ENCODE assay signal across 1 cellular context in the genomic region with DNA sequence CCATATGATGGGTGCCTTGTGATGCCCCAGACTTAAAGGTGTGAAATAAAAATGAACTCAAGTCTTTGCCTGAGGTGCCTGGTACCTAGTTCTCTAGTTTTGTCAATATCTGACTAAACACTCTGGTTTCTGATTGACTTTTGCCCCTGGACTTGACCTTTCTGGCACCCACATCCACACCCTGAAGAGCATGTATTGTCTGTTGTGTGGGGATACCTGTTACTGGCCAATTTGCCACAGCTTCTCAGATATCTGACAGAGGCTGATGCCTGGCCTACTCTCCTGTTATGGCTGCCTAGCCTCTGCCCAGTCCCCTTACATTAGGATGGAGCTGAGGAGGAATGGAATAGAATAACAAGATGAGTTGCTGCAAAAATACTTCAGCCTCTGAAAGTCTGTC.
TF ChIP-seq lines count a peak whose summit lies in the region.

No MANE protein-coding gene starts in this region.

TF ChIP-seq in HepG2, 621 proteins besides CTCF, POLR2A, EP300 and RAD21 (continued from another document):
- no peak for TF ChIP-seq GMEB1 (CRISPR knock-in tag; IDR thresholded peaks at IDR 0.05; ENCODE audit: borderline replicate concordance)
- TF ChIP-seq RBAK (CRISPR knock-in tag; IDR thresholded peaks at IDR 0.05), result 0 out of 2 replicates have a peak, but pooled peaks have one; percentile 57
- TF ChIP-seq RARA (CRISPR knock-in tag; IDR thresholded peaks at IDR 0.05), result peak; percentile 63
- no peak for TF ChIP-seq ZNF17 (CRISPR knock-in tag; IDR thresholded peaks at IDR 0.05)
- no peak for TF ChIP-seq XRCC5 (optimal IDR thresholded peaks at IDR 0.05; ENCODE audit: low read length)
- peak; percentile 12 for TF ChIP-seq SKI (IDR thresholded peaks at IDR 0.05; ENCODE audit: partially characterized antibody)
